ENCODE assay signal across 1 cellular context in genomic region chr9:129570450-129571297, GRCh38.
TF ChIP-seq lines count a peak whose summit lies in the region.

No MANE protein-coding gene starts in this region.

TF ChIP-seq in HEK293, 187 proteins besides CTCF, POLR2A, EP300 and RAD21 (continued from another document):
- TF ChIP-seq ZNF658 (tag by site-specific recombination; IDR thresholded peaks at IDR 0.05) (no peak), ZNF211 (tag by site-specific recombination; IDR thresholded peaks at IDR 0.05; ENCODE audit: low read depth) (no peak), ZIC2 (tag by site-specific recombination; IDR thresholded peaks at IDR 0.05) (peak; percentile 43; the same call in 1 of the 2 replicates), ZNF433 (tag by site-specific recombination; IDR thresholded peaks at IDR 0.05; ENCODE audit: low read depth) (no peak)
